ENCODE assay signal across 1 cellular context in the genomic region with DNA sequence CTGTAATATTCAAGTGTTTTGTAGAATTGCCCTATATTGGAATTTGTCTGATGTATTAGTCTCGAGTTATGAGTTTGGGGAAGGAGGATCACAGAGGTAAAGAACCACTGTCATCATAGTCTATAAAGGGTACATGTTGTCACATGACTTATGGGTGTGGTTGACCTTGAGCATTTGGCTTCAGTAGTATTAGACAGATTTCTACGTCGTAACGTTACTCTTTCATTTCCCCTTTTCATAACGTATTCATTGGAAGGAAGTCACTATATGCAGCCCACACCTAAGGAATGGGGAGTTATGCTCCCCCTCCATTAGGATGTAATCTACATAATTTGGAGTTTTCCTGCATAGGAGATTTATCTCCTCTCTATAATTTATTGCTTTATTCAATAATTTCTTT.
TF ChIP-seq lines count a peak whose summit lies in the region.

No MANE protein-coding gene starts in this region.

TF ChIP-seq in K562, 482 proteins besides CTCF, POLR2A, EP300 and RAD21 (continued from another document):
- TF ChIP-seq SPI1 (IDR thresholded peaks at IDR 0.05; ENCODE audit: borderline replicate concordance, low read depth, low read length) (peak; percentile 47; the same call in 1 of the 2 replicates), CBFA2T2 (conservative IDR thresholded peaks at IDR 0.05) (0 out of 2 replicates have a peak, but pooled peaks have one; percentile 11), NR2C1 (IDR thresholded peaks at IDR 0.05) (peak; percentile 38; the same call in 1 of the 2 replicates), NR2C1 (tag; IDR thresholded peaks at IDR 0.05) (no peak), ZNF707 (CRISPR knock-in tag; conservative IDR thresholded peaks at IDR 0.05) (no peak), ZBTB12 (CRISPR knock-in tag; IDR thresholded peaks at IDR 0.05) (no peak), SMARCA5 (IDR thresholded peaks at IDR 0.05) (no peak)
- TF ChIP-seq, protein P1, sequence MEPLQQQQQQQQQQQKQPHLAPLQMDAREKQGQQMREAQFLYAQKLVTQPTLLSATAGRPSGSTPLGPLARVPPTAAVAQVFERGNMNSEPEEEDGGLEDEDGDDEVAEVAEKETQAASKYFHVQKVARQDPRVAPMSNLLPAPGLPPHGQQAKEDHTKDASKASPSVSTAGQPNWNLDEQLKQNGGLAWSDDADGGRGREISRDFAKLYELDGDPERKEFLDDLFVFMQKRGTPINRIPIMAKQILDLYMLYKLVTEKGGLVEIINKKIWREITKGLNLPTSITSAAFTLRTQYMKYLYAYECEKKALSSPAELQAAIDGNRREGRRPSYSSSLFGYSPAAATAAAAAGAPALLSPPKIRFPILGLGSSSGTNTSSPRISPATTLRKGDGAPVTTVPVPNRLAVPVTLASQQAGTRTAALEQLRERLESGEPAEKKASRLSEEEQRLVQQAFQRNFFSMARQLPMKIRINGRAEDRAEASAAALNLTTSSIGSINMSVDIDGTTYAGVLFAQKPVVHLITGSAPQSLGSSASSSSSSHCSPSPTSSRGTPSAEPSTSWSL (CRISPR knock-in tag; IDR thresholded peaks at IDR 0.05; ENCODE audit: borderline replicate concordance) = no peak
